In the genomic region with DNA sequence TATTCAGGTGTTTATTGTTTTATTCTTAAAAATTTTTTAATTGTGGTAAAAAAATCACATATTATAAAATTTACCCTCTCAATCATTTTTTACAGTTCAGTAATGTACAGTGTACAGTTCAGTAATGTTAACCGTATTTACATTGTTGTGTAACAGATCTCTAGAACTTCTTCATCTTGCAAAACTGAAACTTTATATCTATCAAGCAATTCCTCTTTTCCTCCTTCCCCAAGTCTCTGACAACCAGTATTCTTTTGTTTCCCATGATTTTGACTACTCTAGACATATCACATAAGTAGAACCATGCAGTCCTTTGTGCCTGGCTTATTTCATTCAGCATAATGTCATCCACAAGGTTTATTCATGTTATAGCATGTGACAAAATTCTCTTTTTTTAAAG, we compare ENCODE assay signal across 1 cellular context.
TF ChIP-seq lines count a peak whose summit lies in the region.

No MANE protein-coding gene starts in this region.

TF ChIP-seq in HepG2, 621 proteins besides CTCF, POLR2A, EP300 and RAD21:
- TF ChIP-seq, protein P1, sequence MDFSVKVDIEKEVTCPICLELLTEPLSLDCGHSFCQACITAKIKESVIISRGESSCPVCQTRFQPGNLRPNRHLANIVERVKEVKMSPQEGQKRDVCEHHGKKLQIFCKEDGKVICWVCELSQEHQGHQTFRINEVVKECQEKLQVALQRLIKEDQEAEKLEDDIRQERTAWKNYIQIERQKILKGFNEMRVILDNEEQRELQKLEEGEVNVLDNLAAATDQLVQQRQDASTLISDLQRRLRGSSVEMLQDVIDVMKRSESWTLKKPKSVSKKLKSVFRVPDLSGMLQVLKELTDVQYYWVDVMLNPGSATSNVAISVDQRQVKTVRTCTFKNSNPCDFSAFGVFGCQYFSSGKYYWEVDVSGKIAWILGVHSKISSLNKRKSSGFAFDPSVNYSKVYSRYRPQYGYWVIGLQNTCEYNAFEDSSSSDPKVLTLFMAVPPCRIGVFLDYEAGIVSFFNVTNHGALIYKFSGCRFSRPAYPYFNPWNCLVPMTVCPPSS (IDR thresholded peaks at IDR 0.05), result no peak
- TF ChIP-seq BORCS8-MEF2B (CRISPR knock-in tag; IDR thresholded peaks at IDR 0.05), result no peak
